ENCODE assay signal across 29 cellular contexts in the genomic region with DNA sequence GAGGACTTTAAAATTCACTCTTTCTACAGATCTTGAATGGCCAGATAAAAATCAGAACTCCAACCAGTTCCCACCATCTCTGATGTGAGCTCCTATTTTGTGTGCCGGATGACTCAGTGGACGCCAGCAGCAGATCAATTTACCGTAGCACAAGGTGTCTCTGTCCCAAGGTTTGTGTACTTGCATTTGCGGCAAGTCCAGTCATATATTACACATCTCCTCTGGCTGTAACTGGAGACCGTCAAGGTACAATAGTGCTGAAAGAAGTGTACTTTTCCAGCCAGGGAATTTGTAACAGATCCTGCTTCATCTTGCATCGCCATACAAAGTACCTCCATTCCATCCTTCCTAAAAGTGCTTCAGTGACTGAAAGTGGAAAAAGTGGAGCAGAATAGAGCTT.
DNase-seq lines count a peak whose midpoint lies in the region; ATAC-seq and TF ChIP-seq lines count a peak whose summit lies in the region.
"Had no signal": no experiment of that assay in that cellular context is flagged by ENCODE, and none has a peak within 500 bp of the region (broad histone marks: within the 10 kb centered on the region; RNA-seq: fewer than 3 reads in every experiment).

No MANE protein-coding gene starts in this region.

- no peak overlapping the region for H3K4me3 ChIP-seq in choroid plexus epithelial cell (ENCODE audit: low read depth, low read length)
- H3K4me3 ChIP-seq: ascending aorta, BLaER1, GM12878, GM23338, SJSA1, suprapubic skin had no signal

- H3K4me3 Mint-ChIP-seq in Calu3 (ENCODE audit: low read depth, unreplicated experiment) (no peak overlapping the region), T-cell (no peak overlapping the region)
- H3K4me3 Mint-ChIP-seq: activated CD4-positive, alpha-beta memory T cell treated with anti-CD3 and anti-CD28 coated beads for 36 hours; activated naive CD8-positive, alpha-beta T cell treated with anti-CD3 and anti-CD28 coated beads for 36 hours; activated T-helper 17 cell treated with anti-CD3 and anti-CD28 coated beads, Interleukin-2, amount 50 U/mL, for 72 hours; GM23338; immature natural killer cell had no signal

- intact Hi-C loops in Calu3 (cut with micrococcal nuclease; ENCODE audit: unreplicated experiment) = no loop called here

- H3K9me3 Mint-ChIP-seq in Calu3 (ENCODE audit: low read depth, unreplicated experiment) = peaks cover 4% of the 10 kb centered on the region
- H3K9me3 Mint-ChIP-seq in T-cell = peaks cover 0 to 4% (median 0%) of the 10 kb centered on the region in 3 donors
- H3K9me3 Mint-ChIP-seq: activated CD4-positive, alpha-beta memory T cell treated with anti-CD3 and anti-CD28 coated beads for 36 hours; activated naive CD8-positive, alpha-beta T cell treated with anti-CD3 and anti-CD28 coated beads for 36 hours had no signal

- CTCF ChIA-PET in Calu3 (lab: Charles Lee) (interaction anchor here (1.0 kb wide), 1 partner anchor 280 kb away, joined by 3 read pairs; no protein-coding TSS in a partner anchor), T-cell (lab: Charles Lee) (no interaction called here)

- POLR2A ChIA-PET in T-cell (lab: Charles Lee) = no interaction called here

- no peaks in the 10 kb centered on the region for H3K27me3 Mint-ChIP-seq in Calu3 (ENCODE audit: unreplicated experiment)
- H3K27me3 Mint-ChIP-seq in T-cell = peaks cover 3 to 7% of the 10 kb centered on the region in 2 donors

- DNase-seq in Calu3 (peak; percentile 28), LHCN-M2 (ENCODE audit: low read depth) (peak; percentile 70), choroid plexus epithelial cell (ENCODE audit: low read depth) (peak; percentile 58), left kidney (ENCODE audit: low read depth, low spot score) (peak; percentile 78), NCI-H82 treated with DMSO at 0.1 percent for 48 hours (lab: John Stamatoyannopoulos, UW; ENCODE audit: unreplicated experiment) (no peak), T-cell (no peak)
- no peak for DNase-seq in stimulated activated CD4-positive, alpha-beta T cell treated with anti-CD3 and anti-CD28 coated beads, Interleukin-1b, Interleukin-23, amount 100 ng/mL, for 48 hours
- DNase-seq: activated CD4-positive, alpha-beta memory T cell treated with anti-CD3 and anti-CD28 coated beads for 36 hours; activated CD8-positive, alpha-beta memory T cell treated with anti-CD3 and anti-CD28 coated beads, Interleukin-2, amount 50 U/mL, for 48 hours; activated naive CD8-positive, alpha-beta T cell treated with anti-CD3 and anti-CD28 coated beads for 36 hours; COR-L47; DMS79 treated with DMSO at 0.1 percent for 48 hours; effector CD4-positive, alpha-beta T cell; erythroblast; hippocampal formation; immature natural killer cell; IMR-90; NCI-H2029 treated with DMSO at 0.1 percent for 48 hours; NCI-H510A; posterior cingulate gyrus had no signal

- H3K36me3 Mint-ChIP-seq in Calu3 (ENCODE audit: insufficient read depth, unreplicated experiment) = no peaks in the 10 kb centered on the region
- no peaks in the 10 kb centered on the region for H3K36me3 Mint-ChIP-seq in T-cell
- H3K36me3 Mint-ChIP-seq: activated CD4-positive, alpha-beta memory T cell treated with anti-CD3 and anti-CD28 coated beads for 36 hours; activated naive CD8-positive, alpha-beta T cell treated with anti-CD3 and anti-CD28 coated beads for 36 hours had no signal

- no peak overlapping the region for H3K27ac Mint-ChIP-seq in Calu3 (ENCODE audit: unreplicated experiment)
- H3K27ac Mint-ChIP-seq in T-cell = no peak overlapping the region
- H3K27ac Mint-ChIP-seq: activated CD4-positive, alpha-beta memory T cell treated with anti-CD3 and anti-CD28 coated beads for 36 hours; activated naive CD8-positive, alpha-beta T cell treated with anti-CD3 and anti-CD28 coated beads for 36 hours; activated T-helper 17 cell treated with anti-CD3 and anti-CD28 coated beads, Interleukin-2, amount 50 U/mL, for 72 hours; GM23338; immature natural killer cell had no signal

- no peaks in the 10 kb centered on the region for H3K4me1 Mint-ChIP-seq in Calu3 (ENCODE audit: low read depth, unreplicated experiment)
- H3K4me1 Mint-ChIP-seq in T-cell = no peaks in the 10 kb centered on the region
- H3K4me1 Mint-ChIP-seq: activated naive CD8-positive, alpha-beta T cell treated with anti-CD3 and anti-CD28 coated beads for 36 hours; activated T-helper 17 cell treated with anti-CD3 and anti-CD28 coated beads, Interleukin-2, amount 50 U/mL, for 72 hours; immature natural killer cell had no signal

- TF ChIP-seq CTCF in Calu3 (IDR thresholded peaks at IDR 0.05; ENCODE audit: unreplicated experiment) = no peak
- TF ChIP-seq CTCF in choroid plexus epithelial cell (conservative IDR thresholded peaks at IDR 0.05; ENCODE audit: low read depth, low read length) = no peak

- no TSS peak for BruUV-seq in Calu3 (replicated peaks; lab: Mats Ljungman, UMichigan)

- ATAC-seq in HG02970 (IDR thresholded peaks at IDR 0.05; ENCODE audit: low FRiP score, unreplicated experiment) (no peak), T-cell (replicated peaks in 1 of 4) (no peak)
- ATAC-seq: activated CD4-positive, CD25-positive, alpha-beta regulatory T cell treated with anti-CD3 and anti-CD28 coated beads, Interleukin-2, amount 50 U/mL, for 24 hours; activated T-helper 17 cell treated with anti-CD3 and anti-CD28 coated beads, Interleukin-2, amount 50 U/mL, for 72 hours; GM12878; GM23338 had no signal

Comparison
In these comparisons a context has a peak if more than half of its experiments do, and no peak if none do; other contexts are left out.
1. DNase-seq: peak in Calu3 (single experiment), LHCN-M2 (single experiment), choroid plexus epithelial cell (single experiment) and left kidney (single experiment); none in stimulated activated CD4-positive, alpha-beta T cell treated with anti-CD3 and anti-CD28 coated beads, Interleukin-1b, Interleukin-23, amount 100 ng/mL, for 48 hours (single experiment), NCI-H82 treated with DMSO at 0.1 percent for 48 hours (single experiment) and T-cell (0 of 34).